Comparison of ENCODE assay signal across 1 cellular context in the genomic region with DNA sequence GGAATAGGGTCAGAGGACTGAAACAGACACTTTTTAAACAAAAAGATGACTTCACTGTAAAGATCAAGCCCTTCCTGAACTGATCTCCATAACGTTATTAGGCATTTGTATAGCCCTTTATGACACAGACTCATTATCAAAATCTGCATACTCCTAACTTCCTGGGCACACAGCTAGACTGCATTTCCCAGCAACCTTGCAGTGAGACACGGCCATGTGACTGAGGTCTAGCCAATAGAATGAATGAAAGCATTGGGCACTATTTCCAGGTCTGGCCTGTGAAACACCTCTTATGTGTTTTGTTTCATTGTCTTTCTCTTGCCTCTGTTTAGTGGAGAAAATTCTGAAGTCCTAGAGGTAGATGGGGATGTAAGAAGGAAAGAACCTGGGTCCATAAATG.
TF ChIP-seq lines count a peak whose summit lies in the region.

No MANE protein-coding gene starts in this region.

TF ChIP-seq in K562, 482 proteins besides CTCF, POLR2A, EP300 and RAD21 (continued from another document):
- no peak for TF ChIP-seq PRDM10 (IDR thresholded peaks at IDR 0.05; ENCODE audit: partially characterized antibody)
- no peak for TF ChIP-seq PKNOX1 (IDR thresholded peaks at IDR 0.05)
- peak; percentile 60; the same call in 1 of the 2 replicates for TF ChIP-seq HCFC1 (IDR thresholded peaks at IDR 0.05; ENCODE audit: low read depth, low read length)
- TF ChIP-seq HINFP (tag; conservative IDR thresholded peaks at IDR 0.05; ENCODE audit: low read depth), result no peak
- TF ChIP-seq RAD51 (IDR thresholded peaks at IDR 0.05; ENCODE audit: borderline replicate concordance, low read depth), result peak; percentile 51; the same call in 1 of the 2 replicates
- TF ChIP-seq, protein P1, sequence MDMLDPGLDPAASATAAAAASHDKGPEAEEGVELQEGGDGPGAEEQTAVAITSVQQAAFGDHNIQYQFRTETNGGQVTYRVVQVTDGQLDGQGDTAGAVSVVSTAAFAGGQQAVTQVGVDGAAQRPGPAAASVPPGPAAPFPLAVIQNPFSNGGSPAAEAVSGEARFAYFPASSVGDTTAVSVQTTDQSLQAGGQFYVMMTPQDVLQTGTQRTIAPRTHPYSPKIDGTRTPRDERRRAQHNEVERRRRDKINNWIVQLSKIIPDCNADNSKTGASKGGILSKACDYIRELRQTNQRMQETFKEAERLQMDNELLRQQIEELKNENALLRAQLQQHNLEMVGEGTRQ (CRISPR knock-in tag; IDR thresholded peaks at IDR 0.05), result peak; percentile 63
- TF ChIP-seq BRD4 (IDR thresholded peaks at IDR 0.05), result no peak
- TF ChIP-seq TEAD1 (CRISPR knock-in tag; IDR thresholded peaks at IDR 0.05), result no peak
